In genomic region chr3:172102123-172102882, GRCh38 we compare ENCODE assay signal across 8 cellular contexts.
DNase-seq lines count a peak whose midpoint lies in the region; ATAC-seq and TF ChIP-seq lines count a peak whose summit lies in the region.

No MANE protein-coding gene starts in this region.

- H3K36me3 Mint-ChIP-seq in natural killer cell treated with Interleukin-12 subunit alpha and Interleukin-12 subunit beta and Interleukin-15 and Interleukin-18, amount 100 ng/mL, for 72 hours: no peaks in the 10 kb centered on the region

- no peaks in the 10 kb centered on the region for H3K9me3 ChIP-seq in WERI-Rb-1 (ENCODE audit: severe bottlenecking)
- H3K9me3 ChIP-seq in testis: no peaks in the 10 kb centered on the region

- H3K36me3 ChIP-seq in WERI-Rb-1: no peaks in the 10 kb centered on the region
- no peaks in the 10 kb centered on the region for H3K36me3 ChIP-seq in testis (ENCODE audit: low read depth, missing control alignments)

- H3K27me3 Mint-ChIP-seq in natural killer cell treated with Interleukin-12 subunit alpha and Interleukin-12 subunit beta and Interleukin-15 and Interleukin-18, amount 100 ng/mL, for 72 hours: no peaks in the 10 kb centered on the region

- no peak overlapping the region for H3K27ac ChIP-seq in WERI-Rb-1
- H3K27ac ChIP-seq in testis: no peak overlapping the region

- H3K4me1 ChIP-seq in testis: peaks cover 13% of the 10 kb centered on the region

- H3K27ac Mint-ChIP-seq in natural killer cell treated with Interleukin-12 subunit alpha and Interleukin-12 subunit beta and Interleukin-15 and Interleukin-18, amount 100 ng/mL, for 72 hours: peak overlapping the region; percentile 68 to 95

- H3K4me3 ChIP-seq in WERI-Rb-1 (ENCODE audit: low read depth, low read length) (no peak overlapping the region), testis (no peak overlapping the region)

- TF ChIP-seq POLR2A in testis (IDR thresholded peaks at IDR 0.05): no peak

- peak overlapping the region; percentile 75 for H3K4me3 Mint-ChIP-seq in natural killer cell treated with Interleukin-12 subunit alpha and Interleukin-12 subunit beta and Interleukin-15 and Interleukin-18, amount 100 ng/mL, for 72 hours

- WGBS in testis, 2 donors: 63 to 70% methylated on average over 5 of the region's 5 CpGs

- peaks cover 55 to 75% of the 10 kb centered on the region in 2 donors for H3K4me1 Mint-ChIP-seq in natural killer cell treated with Interleukin-12 subunit alpha and Interleukin-12 subunit beta and Interleukin-15 and Interleukin-18, amount 100 ng/mL, for 72 hours (ENCODE audit: low read depth in 2 of 2)

- no peak for TF ChIP-seq CTCF in WERI-Rb-1 (IDR thresholded peaks at IDR 0.05; ENCODE audit: low read depth, low read length)
- no peak for TF ChIP-seq CTCF in testis (IDR thresholded peaks at IDR 0.05)

- ATAC-seq in GM18868 (IDR thresholded peaks at IDR 0.05; ENCODE audit: unreplicated experiment) (peak; percentile 28), HG03378 (IDR thresholded peaks at IDR 0.05; ENCODE audit: unreplicated experiment) (peak; percentile 29)
- peak in 1 of 2 donors; percentile 39 for ATAC-seq in natural killer cell treated with Interleukin-12 subunit alpha and Interleukin-12 subunit beta and Interleukin-15 and Interleukin-18, amount 100 ng/mL, for 72 hours

- no peaks in the 10 kb centered on the region for H3K9me3 Mint-ChIP-seq in natural killer cell treated with Interleukin-12 subunit alpha and Interleukin-12 subunit beta and Interleukin-15 and Interleukin-18, amount 100 ng/mL, for 72 hours

- H3K27me3 ChIP-seq in WERI-Rb-1 (ENCODE audit: insufficient read depth, low read depth, severe bottlenecking) (no peaks in the 10 kb centered on the region), testis (no peaks in the 10 kb centered on the region)

- intact Hi-C loops in testis (cut with DNase I; ENCODE audit: low total_unique reads): no loop called here

- peak; percentile 38 for DNase-seq in activated T-cell treated with anti-CD3 and anti-CD28 coated beads, Interleukin-2, amount 50 U/mL, for 1 hour
- DNase-seq in natural killer cell treated with Interleukin-12 subunit alpha and Interleukin-12 subunit beta and Interleukin-15 and Interleukin-18, amount 100 ng/mL, for 72 hours (ENCODE audit: low spot score): no peak
- no peak for DNase-seq in WERI-Rb-1
- no peak for DNase-seq in AG08395 (ENCODE audit: low spot score)
- DNase-seq in testis: no peak
- DNase-seq in NCI-H146 (lab: John Stamatoyannopoulos, UW): no peak
